19 cellular contexts compared by ENCODE assay signal in genomic region chr22:43618517-43618916, GRCh38.
"Had no signal": no experiment of that assay in that cellular context is flagged by ENCODE, and none has a peak within 500 bp of the region (broad histone marks: within the 10 kb centered on the region; RNA-seq: fewer than 3 reads in every experiment).

No MANE protein-coding gene starts in this region.

- ATAC-seq: effector memory CD8-positive, alpha-beta T cell; esophagus mucosa; foreskin keratinocyte; gastroesophageal sphincter; left colon; left lobe of liver; lower lobe of right lung; mucosa of descending colon had no signal

- H3K9me3 ChIP-seq: colonic mucosa, lower lobe of right lung, mucosa of descending colon had no signal

- H3K4me1 ChIP-seq: colonic mucosa, foreskin keratinocyte, gastroesophageal sphincter, left ventricle myocardium inferior, lower lobe of right lung had no signal

- H3K4me3 ChIP-seq: colonic mucosa, gastroesophageal sphincter, heart right ventricle, left ventricle myocardium inferior, lower lobe of right lung, mucosa of descending colon had no signal

- DNase-seq: colonic mucosa; cortex of kidney; effector CD8-positive, alpha-beta T cell; effector memory CD8-positive, alpha-beta T cell; endodermal cell; erythroblast; heart right ventricle; hippocampal formation; left colon; left ventricle myocardium inferior; lower lobe of right lung; mesenchymal stem cell; mucosa of descending colon; naive B cell had no signal

- H3K27me3 ChIP-seq: colonic mucosa, gastroesophageal sphincter, heart right ventricle had no signal

- H3K27ac ChIP-seq: colonic mucosa, epithelial cell of prostate, foreskin keratinocyte, gastroesophageal sphincter, left ventricle myocardium inferior, lower lobe of right lung had no signal
